ENCODE assay signal across 9 cellular contexts in genomic region chr7:42493436-42494198, GRCh38.
DNase-seq lines count a peak whose midpoint lies in the region; ATAC-seq and TF ChIP-seq lines count a peak whose summit lies in the region.
"Had no signal": no experiment of that assay in that cellular context is flagged by ENCODE, and none has a peak within 500 bp of the region (broad histone marks: within the 10 kb centered on the region; RNA-seq: fewer than 3 reads in every experiment).

No MANE protein-coding gene starts in this region.

- no peaks in the 10 kb centered on the region for H3K36me3 ChIP-seq in CD8-positive, alpha-beta T cell (ENCODE audit: insufficient read depth, low read length)
- no peaks in the 10 kb centered on the region for H3K36me3 ChIP-seq in Panc1 (ENCODE audit: control insufficient read depth, insufficient read depth, low read length)
- no peaks in the 10 kb centered on the region for H3K36me3 ChIP-seq in upper lobe of right lung

- no TSS peak for BruUV-seq in Panc1 (replicated peaks; lab: Mats Ljungman, UMichigan)
- BruUV-seq in Calu3 (replicated peaks; lab: Mats Ljungman, UMichigan), result no TSS peak

- CTCF ChIA-PET in CD8-positive, alpha-beta T cell (lab: Charles Lee), result interaction anchor here (0.9 kb wide), 1 partner anchor 19 kb away, joined by 3 read pairs; no protein-coding TSS in a partner anchor
- CTCF ChIA-PET in Panc1 (lab: Charles Lee), result no interaction called here
- CTCF ChIA-PET in Calu3 (lab: Charles Lee), result no interaction called here

- no peak overlapping the region for H3K27ac ChIP-seq in CD8-positive, alpha-beta T cell (ENCODE audit: low read depth, low read length)
- H3K27ac ChIP-seq in Panc1 (ENCODE audit: low read length) (no peak overlapping the region), upper lobe of right lung (peak overlapping the region; percentile 66)

- no peak overlapping the region for H3K27ac Mint-ChIP-seq in CD8-positive, alpha-beta T cell
- no peak overlapping the region for H3K27ac Mint-ChIP-seq in Calu3 (ENCODE audit: unreplicated experiment)
- H3K27ac Mint-ChIP-seq: memory B cell had no signal

- peak overlapping the region; percentile 32 for H3K4me3 Mint-ChIP-seq in CD8-positive, alpha-beta T cell
- no peak overlapping the region for H3K4me3 Mint-ChIP-seq in Calu3 (ENCODE audit: low read depth, unreplicated experiment)
- H3K4me3 Mint-ChIP-seq: memory B cell had no signal

- no peaks in the 10 kb centered on the region for H3K9me3 ChIP-seq in CD8-positive, alpha-beta T cell (ENCODE audit: low read length)
- H3K9me3 ChIP-seq in Panc1 (ENCODE audit: control insufficient read depth, insufficient read depth, low read depth, low read length) (no peaks in the 10 kb centered on the region), upper lobe of right lung (no peaks in the 10 kb centered on the region)

- no peak overlapping the region for H3K4me3 ChIP-seq in CD8-positive, alpha-beta T cell (ENCODE audit: low read depth, low read length)
- H3K4me3 ChIP-seq in Panc1 (ENCODE audit: low read depth in 2 of 2, low read length in 2 of 2), result no peak overlapping the region; a peak in 1 of 4 replicates
- H3K4me3 ChIP-seq in upper lobe of right lung, result peak overlapping the region; percentile 48

- no peaks in the 10 kb centered on the region for H3K27me3 ChIP-seq in CD8-positive, alpha-beta T cell (ENCODE audit: insufficient read depth, low read length)
- no peaks in the 10 kb centered on the region for H3K27me3 ChIP-seq in Panc1 (ENCODE audit: control insufficient read depth, insufficient read depth, low read length)
- no peaks in the 10 kb centered on the region for H3K27me3 ChIP-seq in upper lobe of right lung

- intact Hi-C loops in CD8-positive, alpha-beta T cell (cut with DNase I, micrococcal nuclease), result no loop called here
- intact Hi-C loops in Panc1 (cut with micrococcal nuclease; ENCODE audit: unreplicated experiment) (no loop called here), upper lobe of right lung (cut with DNase I) (no loop called here), Calu3 (cut with micrococcal nuclease; ENCODE audit: unreplicated experiment) (no loop called here)

- H3K9me3 Mint-ChIP-seq in CD8-positive, alpha-beta T cell, result no peaks in the 10 kb centered on the region
- H3K9me3 Mint-ChIP-seq in Calu3 (ENCODE audit: low read depth, unreplicated experiment), result peaks cover 23% of the 10 kb centered on the region

- no peak for TF ChIP-seq CTCF in CD8-positive, alpha-beta T cell (IDR thresholded peaks at IDR 0.05)
- TF ChIP-seq CTCF in Panc1 (IDR thresholded peaks at IDR 0.05) (no peak), upper lobe of right lung (IDR thresholded peaks at IDR 0.05) (no peak), Calu3 (IDR thresholded peaks at IDR 0.05; ENCODE audit: unreplicated experiment) (no peak)

- H3K36me3 Mint-ChIP-seq in CD8-positive, alpha-beta T cell, result no peaks in the 10 kb centered on the region
- no peaks in the 10 kb centered on the region for H3K36me3 Mint-ChIP-seq in Calu3 (ENCODE audit: insufficient read depth, unreplicated experiment)
- H3K36me3 Mint-ChIP-seq: memory B cell had no signal

- ATAC-seq in CD8-positive, alpha-beta T cell, result no peak
- peak; percentile 62; the same call in 1 of the 2 replicates for ATAC-seq in Panc1
- ATAC-seq in esophagus mucosa, result peak; percentile 83
- peak; percentile 97 for ATAC-seq in upper lobe of right lung

- H3K4me1 ChIP-seq in CD8-positive, alpha-beta T cell (ENCODE audit: insufficient read depth, low read length), result no peaks in the 10 kb centered on the region
- H3K4me1 ChIP-seq in Panc1 (ENCODE audit: control insufficient read depth, insufficient read depth, low read length) (no peaks in the 10 kb centered on the region), upper lobe of right lung (peaks cover 10% of the 10 kb centered on the region)

- no peaks in the 10 kb centered on the region for H3K4me1 Mint-ChIP-seq in CD8-positive, alpha-beta T cell (ENCODE audit: low read depth)
- H3K4me1 Mint-ChIP-seq in Calu3 (ENCODE audit: low read depth, unreplicated experiment), result no peaks in the 10 kb centered on the region
- H3K4me1 Mint-ChIP-seq: memory B cell had no signal

- in situ Hi-C loops in Panc1 (cut with HindIII; ENCODE audit: low pct_unique_long_range_greater_than_20kb, low sequenced_read_pairs), result no loop called here

- H3K27me3 Mint-ChIP-seq in CD8-positive, alpha-beta T cell (ENCODE audit: low read depth), result peaks cover 9% of the 10 kb centered on the region
- H3K27me3 Mint-ChIP-seq in Calu3 (ENCODE audit: unreplicated experiment), result no peaks in the 10 kb centered on the region

- POLR2A ChIA-PET in CD8-positive, alpha-beta T cell (lab: Charles Lee), result no interaction called here
- POLR2A ChIA-PET in Panc1 (lab: Charles Lee), result no interaction called here

- no peak for DNase-seq in CD8-positive, alpha-beta T cell
- no peak for DNase-seq in Panc1 (ENCODE audit: low read depth, low spot score)
- peak; percentile 24 for DNase-seq in midbrain (lab: John Stamatoyannopoulos, UW)
- DNase-seq in upper lobe of right lung, result peak; percentile 83
- no peak for DNase-seq in NOMO-1 treated with DMSO at 0.1 percent for 48 hours (lab: John Stamatoyannopoulos, UW; ENCODE audit: unreplicated experiment)
- no peak for DNase-seq in Calu3
- DNase-seq in NCI-H345 treated with DMSO at 0.1 percent for 48 hours (lab: John Stamatoyannopoulos, UW; ENCODE audit: unreplicated experiment), result no peak

Comparison
In these comparisons a context has a peak if more than half of its experiments do, and no peak if none do; other contexts are left out.
1. DNase-seq: peak in midbrain (single experiment) and upper lobe of right lung (single experiment); none in CD8-positive, alpha-beta T cell (0 of 7), Panc1 (single experiment), NOMO-1 treated with DMSO at 0.1 percent for 48 hours (single experiment), Calu3 (single experiment) and NCI-H345 treated with DMSO at 0.1 percent for 48 hours (single experiment).